ENCODE assay signal across 7 cellular contexts in the genomic region with DNA sequence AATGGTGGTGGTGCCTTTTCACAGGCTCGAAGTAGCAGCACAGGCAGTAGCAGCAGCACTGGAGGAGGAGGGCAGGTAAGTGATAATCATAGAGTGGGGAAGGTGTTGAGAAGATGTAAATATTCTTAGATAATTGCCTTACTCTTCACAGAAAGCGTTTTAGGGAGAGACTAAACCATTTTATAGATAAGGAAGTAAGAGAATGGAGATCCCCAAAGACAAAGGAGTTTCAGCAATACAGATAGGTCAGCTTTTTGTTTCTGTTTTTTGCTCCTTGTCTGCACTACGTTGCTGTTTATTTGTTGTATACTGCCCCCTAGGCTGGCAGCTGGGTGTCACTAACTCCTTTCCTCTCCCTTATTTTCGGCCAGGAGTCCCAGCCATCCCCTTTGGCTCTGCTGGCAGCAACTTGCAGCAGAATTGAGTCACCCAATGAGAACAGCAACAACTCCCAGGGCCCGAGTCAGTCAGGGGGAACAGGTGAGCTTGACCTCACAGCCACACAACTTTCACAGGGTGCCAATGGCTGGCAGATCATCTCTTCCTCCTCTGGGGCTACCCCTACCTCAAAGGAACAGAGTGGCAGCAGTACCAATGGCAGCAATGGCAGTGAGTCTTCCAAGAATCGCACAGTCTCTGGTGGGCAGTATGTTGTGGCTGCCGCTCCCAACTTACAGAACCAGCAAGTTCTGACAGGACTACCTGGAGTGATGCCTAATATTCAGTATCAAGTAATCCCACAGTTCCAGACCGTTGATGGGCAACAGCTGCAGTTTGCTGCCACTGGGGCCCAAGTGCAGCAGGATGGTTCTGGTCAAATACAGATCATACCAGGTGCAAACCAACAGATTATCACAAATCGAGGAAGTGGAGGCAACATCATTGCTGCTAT. TPM values are rescaled to one million over a fixed set of nuclear protein-coding genes. Genes with fewer than 3 reads are reported as not detected.
DNase-seq lines count a peak whose midpoint lies in the region; ATAC-seq and TF ChIP-seq lines count a peak whose summit lies in the region.

No MANE protein-coding gene starts in this region.

- peaks cover 62% of the 10 kb centered on the region for H3K79me2 ChIP-seq in MM.1S (ENCODE audit: low read length)

- H3K27ac ChIP-seq in MM.1S (ENCODE audit: low read length) = peak overlapping the region; percentile 49; the same call in 1 of the 2 replicates

- intact Hi-C loops in natural killer cell (cut with micrococcal nuclease) = loop anchor here (1.0 to 5.0 kb wide), 3 partner anchors 13 to 40 kb away; partner anchors contain the start of gene AMHR2

- peak overlapping the region; percentile 29 for H3K4me3 ChIP-seq in MM.1S (ENCODE audit: low read length)

- no peaks in the 10 kb centered on the region for H3K9me3 ChIP-seq in MM.1S (replicated peaks; ENCODE audit: insufficient read depth, low read length)

- no peak overlapping the region for H2AFZ ChIP-seq in MM.1S (ENCODE audit: low read length)

- H3K4me1 ChIP-seq in MM.1S (ENCODE audit: low read length) = peaks cover 28% of the 10 kb centered on the region

- H3K9ac ChIP-seq in MM.1S (ENCODE audit: low read length) = peak overlapping the region; percentile 39; the same call in 1 of the 2 replicates

- DNase-seq in GM10248 (ENCODE audit: extremely low spot score) = peak; percentile 29
- peak; percentile 69 for DNase-seq in MM.1S
- peak; percentile 64 for DNase-seq in activated CD8-positive, alpha-beta T cell treated with anti-CD3 and anti-CD28 coated beads, Interleukin-2, amount 10 ng/mL, durations not matched to agents 7 days and 5 days
- peak; percentile 82 for DNase-seq in fibroblast of gingiva (ENCODE audit: low read depth)
- peak; percentile 26 for DNase-seq in natural killer cell
- no peak for DNase-seq in amniotic stem cell (lab: John Stamatoyannopoulos, UW)

- no peaks in the 10 kb centered on the region for H3K9me3 Mint-ChIP-seq in activated CD8-positive, alpha-beta T cell treated with anti-CD3 and anti-CD28 coated beads, Interleukin-2, amount 10 ng/mL, durations not matched to agents 7 days and 5 days (ENCODE audit: insufficient read depth)
- no peaks in the 10 kb centered on the region for H3K9me3 Mint-ChIP-seq in natural killer cell

- POLR2A ChIA-PET in GM10248 (lab: Yijun Ruan, JAX) = no interaction called here
- POLR2A ChIA-PET in activated CD8-positive, alpha-beta T cell treated with anti-CD3 and anti-CD28 coated beads, Interleukin-2, amount 10 ng/mL, durations not matched to agents 7 days and 5 days (lab: Charles Lee) = interaction anchor here (0.6 to 1.3 kb wide), 5 partner anchors 30 to 119 kb away, joined by 3 to 12 read pairs (median 3); partner anchors contain the start of gene TARBP2

- H3K4me3 Mint-ChIP-seq in activated CD8-positive, alpha-beta T cell treated with anti-CD3 and anti-CD28 coated beads, Interleukin-2, amount 10 ng/mL, durations not matched to agents 7 days and 5 days = peak overlapping the region; percentile 94
- H3K4me3 Mint-ChIP-seq in natural killer cell = peak overlapping the region; percentile 88

- H3F3A ChIP-seq in MM.1S (ENCODE audit: insufficient read depth, low read length) = peaks cover 9% of the 10 kb centered on the region

- no peaks in the 10 kb centered on the region for H3K27me3 Mint-ChIP-seq in activated CD8-positive, alpha-beta T cell treated with anti-CD3 and anti-CD28 coated beads, Interleukin-2, amount 10 ng/mL, durations not matched to agents 7 days and 5 days (ENCODE audit: low read depth)
- no peaks in the 10 kb centered on the region for H3K27me3 Mint-ChIP-seq in natural killer cell (ENCODE audit: low read depth in 2 of 2)

- peaks cover 45% of the 10 kb centered on the region for H3K4me1 Mint-ChIP-seq in activated CD8-positive, alpha-beta T cell treated with anti-CD3 and anti-CD28 coated beads, Interleukin-2, amount 10 ng/mL, durations not matched to agents 7 days and 5 days (ENCODE audit: low read depth)
- peaks cover 37 to 43% of the 10 kb centered on the region in 2 donors for H3K4me1 Mint-ChIP-seq in natural killer cell

- H3K36me3 Mint-ChIP-seq in activated CD8-positive, alpha-beta T cell treated with anti-CD3 and anti-CD28 coated beads, Interleukin-2, amount 10 ng/mL, durations not matched to agents 7 days and 5 days (ENCODE audit: low read depth) = peaks cover 43% of the 10 kb centered on the region
- no peaks in the 10 kb centered on the region for H3K36me3 Mint-ChIP-seq in natural killer cell

- no peaks in the 10 kb centered on the region for H3K27me3 ChIP-seq in MM.1S (replicated peaks; ENCODE audit: insufficient read depth, low read length)

- H3K9me2 ChIP-seq in MM.1S (replicated peaks; ENCODE audit: insufficient read depth, low read length) = no peaks in the 10 kb centered on the region

- no peak for ATAC-seq in activated CD8-positive, alpha-beta T cell treated with anti-CD3 and anti-CD28 coated beads, Interleukin-2, amount 10 ng/mL, durations not matched to agents 7 days and 5 days
- no peak for ATAC-seq in natural killer cell
- no peak for ATAC-seq in GM21529 (IDR thresholded peaks at IDR 0.05; ENCODE audit: unreplicated experiment)

- peak overlapping the region; percentile 89 for H3K4me2 ChIP-seq in MM.1S (ENCODE audit: low read depth, low read length)

- H3K36me3 ChIP-seq in MM.1S (replicated peaks; ENCODE audit: insufficient read depth, low read length) = peaks cover 10% of the 10 kb centered on the region

- peak overlapping the region; percentile 93 for H3K27ac Mint-ChIP-seq in activated CD8-positive, alpha-beta T cell treated with anti-CD3 and anti-CD28 coated beads, Interleukin-2, amount 10 ng/mL, durations not matched to agents 7 days and 5 days
- peak overlapping the region in 1 of 2 donors; percentile 81 for H3K27ac Mint-ChIP-seq in natural killer cell

- no peaks in the 10 kb centered on the region for H4K20me1 ChIP-seq in MM.1S (ENCODE audit: insufficient read depth, low read length)

- CTCF ChIA-PET in GM10248 (lab: Yijun Ruan, JAX) = interaction anchor here (0.8 to 9.5 kb wide), 17 partner anchors 8 to 127 kb away, joined by 3 to 51 read pairs (median 5); partner anchors contain the start of gene AAAS
- CTCF ChIA-PET in activated CD8-positive, alpha-beta T cell treated with anti-CD3 and anti-CD28 coated beads, Interleukin-2, amount 10 ng/mL, durations not matched to agents 7 days and 5 days (lab: Charles Lee) = interaction anchor here (0.6 to 5.2 kb wide), 24 partner anchors 10 to 223 kb away, joined by 3 to 91 read pairs (median 4); partner anchors contain the start of genes AAAS and TARBP2

- TF ChIP-seq CTCF in GM10248 (IDR thresholded peaks at IDR 0.05; ENCODE audit: control extremely low read depth, extremely low read depth, low read depth, missing control alignments) = peak; percentile 55
- TF ChIP-seq CTCF in MM.1S (IDR thresholded peaks at IDR 0.05; ENCODE audit: low read length) = peak; percentile 60
- peak; percentile 45 for TF ChIP-seq CTCF in natural killer cell (IDR thresholded peaks at IDR 0.05)

RNA-seq across cellular contexts. Expression of gene SP1, which starts 2.0 kb away (rescaled TPM):
- 10 to 100 TPM; 72.2 to 76.5 TPM for total RNA-seq in activated CD8-positive, alpha-beta T cell treated with anti-CD3 and anti-CD28 coated beads, Interleukin-2, amount 10 ng/mL, durations not matched to agents 7 days and 5 days
- 10 to 100 TPM; 84.6 to 96.3 (median 88.5) TPM for total RNA-seq in natural killer cell

RNA-seq across cellular contexts. Expression of gene AMHR2, which starts 41.7 kb away (rescaled TPM):
- not detected for total RNA-seq in activated CD8-positive, alpha-beta T cell treated with anti-CD3 and anti-CD28 coated beads, Interleukin-2, amount 10 ng/mL, durations not matched to agents 7 days and 5 days
- not detected for total RNA-seq in natural killer cell

RNA-seq across cellular contexts. Expression of gene SP7, which starts 45.8 kb away (rescaled TPM):
- not detected for total RNA-seq in activated CD8-positive, alpha-beta T cell treated with anti-CD3 and anti-CD28 coated beads, Interleukin-2, amount 10 ng/mL, durations not matched to agents 7 days and 5 days
- under 1 TPM in 1 of 3 donors, not detected in 2; 0.07 TPM for total RNA-seq in natural killer cell

RNA-seq across cellular contexts. Expression of gene PRR13, which starts 59.5 kb away (rescaled TPM):
- total RNA-seq in activated CD8-positive, alpha-beta T cell treated with anti-CD3 and anti-CD28 coated beads, Interleukin-2, amount 10 ng/mL, durations not matched to agents 7 days and 5 days = 100 to 1,000 TPM; 220 TPM
- total RNA-seq in natural killer cell = 100 to 1,000 TPM; 214 to 233 (median 231) TPM
